15 cellular contexts compared by ENCODE assay signal in the genomic region with DNA sequence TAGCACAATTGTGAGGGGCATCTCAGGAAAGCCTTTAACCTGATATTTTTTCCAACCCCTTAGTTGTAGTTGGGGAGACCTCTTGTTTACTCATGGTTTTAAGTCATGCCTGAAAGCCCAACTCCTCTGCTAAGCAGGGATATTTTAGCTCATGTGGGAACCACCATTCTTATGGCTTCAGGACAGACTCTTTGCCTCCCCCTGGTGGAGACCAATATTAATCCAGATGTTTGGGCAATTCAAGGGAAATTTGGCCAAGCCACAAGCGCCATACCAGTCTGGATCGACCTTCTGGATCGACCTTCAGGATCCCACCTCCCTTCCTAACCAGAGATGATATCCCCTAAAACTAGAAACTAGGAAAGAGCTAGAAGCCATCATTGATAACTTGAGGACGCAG.
DNase-seq lines count a peak whose midpoint lies in the region; ATAC-seq, FAIRE-seq and TF ChIP-seq lines count a peak whose summit lies in the region.
"Had no signal": no experiment of that assay in that cellular context is flagged by ENCODE, and none has a peak within 500 bp of the region (broad histone marks: within the 10 kb centered on the region; RNA-seq: fewer than 3 reads in every experiment).

No MANE protein-coding gene starts in this region.

- H3K36me3 ChIP-seq in DND-41 (ENCODE audit: insufficient read depth, low read length) (no peaks in the 10 kb centered on the region), HCT116 (ENCODE audit: control insufficient read depth in 1 of 2, insufficient read depth in 2 of 2, low read length in 2 of 2) (no peaks in the 10 kb centered on the region), Panc1 (ENCODE audit: control insufficient read depth, insufficient read depth, low read length) (no peaks in the 10 kb centered on the region), tibial nerve (no peaks in the 10 kb centered on the region)

- ATAC-seq in DND-41 (ENCODE audit: insufficient read depth, low read depth) (no peak), HCT116 (no peak), Panc1 (no peak), HG02970 (IDR thresholded peaks at IDR 0.05; ENCODE audit: low FRiP score, unreplicated experiment) (no peak)
- ATAC-seq: left colon; natural killer cell treated with Interleukin-12 subunit alpha and Interleukin-12 subunit beta and Interleukin-15 and Interleukin-18, amount 100 ng/mL, for 72 hours had no signal

- peak; percentile 7; the same call in 1 of the 2 replicates for TF ChIP-seq RAD21 in HCT116 (IDR thresholded peaks at IDR 0.05; ENCODE audit: low read depth)

- H3K9me3 ChIP-seq in DND-41 (ENCODE audit: insufficient read depth, low read length, severe bottlenecking): peaks cover 2% of the 10 kb centered on the region
- peaks cover 0 to 10% of the 10 kb centered on the region in 2 experiments; a peak in 2 of 4 replicates for H3K9me3 ChIP-seq in HCT116 (ENCODE audit: control insufficient read depth in 1 of 2, insufficient read depth in 1 of 2, low read depth in 1 of 2, low read length in 2 of 2)
- H3K9me3 ChIP-seq in Panc1 (ENCODE audit: control insufficient read depth, insufficient read depth, low read depth, low read length): no peaks in the 10 kb centered on the region
- H3K9me3 ChIP-seq in tibial nerve: peaks cover 0 to 36% (median 5%) of the 10 kb centered on the region in 4 donors

- H2AFZ ChIP-seq in DND-41 (ENCODE audit: low read depth, low read length): no peak overlapping the region
- no peak overlapping the region for H2AFZ ChIP-seq in HCT116 (ENCODE audit: low read depth, low read length, poor library complexity, severe bottlenecking)

- in situ Hi-C loops in Panc1 (cut with HindIII; ENCODE audit: low pct_unique_long_range_greater_than_20kb, low sequenced_read_pairs): no loop called here

- H3K79me2 ChIP-seq in DND-41 (ENCODE audit: insufficient read depth, low read length) (no peaks in the 10 kb centered on the region), HCT116 (ENCODE audit: insufficient read depth, low read length) (no peaks in the 10 kb centered on the region)

- H4K20me1 ChIP-seq in DND-41 (ENCODE audit: insufficient read depth, low read length): no peaks in the 10 kb centered on the region
- no peaks in the 10 kb centered on the region; the same call in 1 of the 2 replicates for H4K20me1 ChIP-seq in HCT116 (ENCODE audit: insufficient read depth)

- H3K27ac ChIP-seq in DND-41 (ENCODE audit: low read length) (no peak overlapping the region), HCT116 (ENCODE audit: low read depth, low read length) (no peak overlapping the region), Panc1 (ENCODE audit: low read length) (no peak overlapping the region), tibial nerve (no peak overlapping the region)
- H3K27ac ChIP-seq: SK-N-MC had no signal

- TF ChIP-seq POLR2A in HCT116 (IDR thresholded peaks at IDR 0.05; ENCODE audit: borderline replicate concordance, extremely low read depth, insufficient read depth, insufficient read length): no peak
- TF ChIP-seq POLR2A in tibial nerve (IDR thresholded peaks at IDR 0.05): no peak

- TF ChIP-seq EP300 in tibial nerve (IDR thresholded peaks at IDR 0.05): no peak

- CTCF ChIA-PET in HCT116 (lab: Charles Lee): no interaction called here
- CTCF ChIA-PET in Panc1 (lab: Charles Lee): no interaction called here

- no peak overlapping the region for H3K4me3 ChIP-seq in DND-41 (ENCODE audit: low read depth in 1 of 2, low read length in 2 of 2)
- H3K4me3 ChIP-seq in HCT116 (replicated peaks in 1 of 2; ENCODE audit: low read depth in 1 of 2, low read length in 2 of 2): no peak overlapping the region
- H3K4me3 ChIP-seq in Panc1 (ENCODE audit: low read depth in 2 of 2, low read length in 2 of 2): no peak overlapping the region
- H3K4me3 ChIP-seq in tibial nerve: no peak overlapping the region
- H3K4me3 ChIP-seq: SK-N-MC had no signal

- H3K9me2 ChIP-seq in HCT116 (ENCODE audit: insufficient read depth): no peaks in the 10 kb centered on the region

- TF ChIP-seq CTCF in DND-41 (IDR thresholded peaks at IDR 0.05; ENCODE audit: borderline replicate concordance, extremely low read depth, low read length, poor library complexity, severe bottlenecking): peak; percentile 49
- peak in 2 of 3 experiments; percentile 23 to 44; a peak in 3 of 6 replicates for TF ChIP-seq CTCF in HCT116 (IDR thresholded peaks at IDR 0.05 in 2 of 3, conservative IDR thresholded peaks at IDR 0.05 in 1 of 3; ENCODE audit: borderline replicate concordance in 1 of 3, insufficient read depth in 1 of 3, low read depth in 2 of 3, low read length in 2 of 3)
- TF ChIP-seq CTCF in Panc1 (IDR thresholded peaks at IDR 0.05): peak; percentile 40
- TF ChIP-seq CTCF in tibial nerve (IDR thresholded peaks at IDR 0.05): no peak
- no peak for TF ChIP-seq CTCF in D721Med (IDR thresholded peaks at IDR 0.05; ENCODE audit: insufficient read depth, missing control alignments)

- H3K27me3 ChIP-seq in DND-41 (ENCODE audit: insufficient read depth, low read length, poor library complexity) (no peaks in the 10 kb centered on the region), HCT116 (ENCODE audit: insufficient read depth, low read length) (no peaks in the 10 kb centered on the region), Panc1 (ENCODE audit: control insufficient read depth, insufficient read depth, low read length) (no peaks in the 10 kb centered on the region), tibial nerve (no peaks in the 10 kb centered on the region)

- intact Hi-C loops in HCT116 (cut with micrococcal nuclease) (no loop called here), Panc1 (cut with micrococcal nuclease; ENCODE audit: unreplicated experiment) (no loop called here)

- RAD21 ChIA-PET in HCT116 (lab: Charles Lee; ENCODE audit: low non-redundant PET in 1 of 2, low total read pairs in 2 of 2, uncharacterized antibody in 2 of 2, unreplicated experiment in 2 of 2): no interaction called here

- DNase-seq in DND-41: no peak
- DNase-seq in HCT116 (ENCODE audit: low read depth, low spot score): no peak
- DNase-seq in Panc1 (ENCODE audit: low read depth, low spot score): no peak
- peak; percentile 6 for DNase-seq in glomerular visceral epithelial cell (ENCODE audit: extremely low spot score)
- DNase-seq in tibial nerve (ENCODE audit: low spot score in 2 of 2): no peak
- DNase-seq in D721Med (ENCODE audit: insufficient read length, low spot score): no peak
- DNase-seq in NCI-H2107 treated with DMSO at 0.1 percent for 48 hours (lab: John Stamatoyannopoulos, UW; ENCODE audit: unreplicated experiment): no peak
- DNase-seq: activated CD4-positive, CD25-positive, alpha-beta regulatory T cell treated with anti-CD3 and anti-CD28 coated beads, Interleukin-2, amount 50 U/mL, for 72 hours; activated T-cell treated with anti-CD3 and anti-CD28 coated beads, Interleukin-2, amount 50 U/mL, for 48 hours; CD8-positive, alpha-beta memory T cell; KG1; left colon had no signal

- H3K9ac ChIP-seq in DND-41 (ENCODE audit: low read depth, low read length): no peak overlapping the region
- no peak overlapping the region for H3K9ac ChIP-seq in HCT116 (ENCODE audit: low read length)

- H3K4me2 ChIP-seq in DND-41 (ENCODE audit: insufficient read depth, low read length) (no peak overlapping the region), HCT116 (ENCODE audit: low read length) (no peak overlapping the region)

- FAIRE-seq in D721Med (lab: Jason Lieb, UNC): no peak

- H3K4me1 ChIP-seq in DND-41 (ENCODE audit: insufficient read depth, low read length) (no peaks in the 10 kb centered on the region), HCT116 (ENCODE audit: control insufficient read depth in 1 of 2, insufficient read depth in 2 of 2, low read length in 2 of 2) (no peaks in the 10 kb centered on the region), Panc1 (ENCODE audit: control insufficient read depth, insufficient read depth, low read length) (no peaks in the 10 kb centered on the region), tibial nerve (no peaks in the 10 kb centered on the region)

- POLR2A ChIA-PET in HCT116 (lab: Charles Lee) (no interaction called here), Panc1 (lab: Charles Lee) (no interaction called here)

- BruUV-seq in HCT116 (replicated peaks; lab: Mats Ljungman, UMichigan): no TSS peak
- no TSS peak for BruUV-seq in Panc1 (replicated peaks; lab: Mats Ljungman, UMichigan)

- WGBS in tibial nerve, 2 donors: 96 to 97% methylated on average over 4 of the region's 4 CpGs

TF ChIP-seq in HCT116, 20 proteins besides CTCF, POLR2A, EP300 and RAD21 (continues in another document):
- TF ChIP-seq CEBPB (IDR thresholded peaks at IDR 0.05; ENCODE audit: low read depth): no peak
- no peak for TF ChIP-seq SRF (IDR thresholded peaks at IDR 0.05; ENCODE audit: low read depth)
- no peak for TF ChIP-seq FOSL1 (IDR thresholded peaks at IDR 0.05; ENCODE audit: low read depth)
- no peak for TF ChIP-seq EZH2 (IDR thresholded peaks at IDR 0.05)
- no peak for TF ChIP-seq JUND (IDR thresholded peaks at IDR 0.05)
- TF ChIP-seq, protein P1, sequence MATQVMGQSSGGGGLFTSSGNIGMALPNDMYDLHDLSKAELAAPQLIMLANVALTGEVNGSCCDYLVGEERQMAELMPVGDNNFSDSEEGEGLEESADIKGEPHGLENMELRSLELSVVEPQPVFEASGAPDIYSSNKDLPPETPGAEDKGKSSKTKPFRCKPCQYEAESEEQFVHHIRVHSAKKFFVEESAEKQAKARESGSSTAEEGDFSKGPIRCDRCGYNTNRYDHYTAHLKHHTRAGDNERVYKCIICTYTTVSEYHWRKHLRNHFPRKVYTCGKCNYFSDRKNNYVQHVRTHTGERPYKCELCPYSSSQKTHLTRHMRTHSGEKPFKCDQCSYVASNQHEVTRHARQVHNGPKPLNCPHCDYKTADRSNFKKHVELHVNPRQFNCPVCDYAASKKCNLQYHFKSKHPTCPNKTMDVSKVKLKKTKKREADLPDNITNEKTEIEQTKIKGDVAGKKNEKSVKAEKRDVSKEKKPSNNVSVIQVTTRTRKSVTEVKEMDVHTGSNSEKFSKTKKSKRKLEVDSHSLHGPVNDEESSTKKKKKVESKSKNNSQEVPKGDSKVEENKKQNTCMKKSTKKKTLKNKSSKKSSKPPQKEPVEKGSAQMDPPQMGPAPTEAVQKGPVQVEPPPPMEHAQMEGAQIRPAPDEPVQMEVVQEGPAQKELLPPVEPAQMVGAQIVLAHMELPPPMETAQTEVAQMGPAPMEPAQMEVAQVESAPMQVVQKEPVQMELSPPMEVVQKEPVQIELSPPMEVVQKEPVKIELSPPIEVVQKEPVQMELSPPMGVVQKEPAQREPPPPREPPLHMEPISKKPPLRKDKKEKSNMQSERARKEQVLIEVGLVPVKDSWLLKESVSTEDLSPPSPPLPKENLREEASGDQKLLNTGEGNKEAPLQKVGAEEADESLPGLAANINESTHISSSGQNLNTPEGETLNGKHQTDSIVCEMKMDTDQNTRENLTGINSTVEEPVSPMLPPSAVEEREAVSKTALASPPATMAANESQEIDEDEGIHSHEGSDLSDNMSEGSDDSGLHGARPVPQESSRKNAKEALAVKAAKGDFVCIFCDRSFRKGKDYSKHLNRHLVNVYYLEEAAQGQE (IDR thresholded peaks at IDR 0.05; ENCODE audit: low read depth): no peak
- TF ChIP-seq POLR2AphosphoS5 (IDR thresholded peaks at IDR 0.05; ENCODE audit: low read depth, low read length): no peak
- no peak for TF ChIP-seq ELF1 (IDR thresholded peaks at IDR 0.05; ENCODE audit: borderline replicate concordance, low read depth)

Comparison
In these comparisons a context has a peak if more than half of its experiments do, and no peak if none do; other contexts are left out.
1. CTCF ChIP-seq: peak in DND-41 (single experiment), HCT116 (2 of 3) and Panc1 (single experiment); none in tibial nerve (0 of 5) and D721Med (single experiment).